10 cellular contexts compared by ENCODE assay signal in genomic region chr3:69787436-69788168, GRCh38. TPM values are rescaled to one million over a fixed set of nuclear protein-coding genes. Genes with fewer than 3 reads are reported as not detected.
A peak's percentile ranks its signal among the peaks of the same experiment; 100 is the strongest.
DNase-seq lines count a peak whose midpoint lies in the region; ATAC-seq and TF ChIP-seq lines count a peak whose summit lies in the region.
"Had no signal": no experiment of that assay in that cellular context is flagged by ENCODE, and none has a peak within 500 bp of the region (broad histone marks: within the 10 kb centered on the region; RNA-seq: fewer than 3 reads in every experiment).

No MANE protein-coding gene starts in this region.

- no peaks in the 10 kb centered on the region for H4K20me1 ChIP-seq in GM23338 (replicated peaks; ENCODE audit: insufficient read depth)

- H3K36me3 ChIP-seq in HEK293 (ENCODE audit: control insufficient read depth in 2 of 2, insufficient read depth in 1 of 2, low read length in 2 of 2) (no peaks in the 10 kb centered on the region), heart right ventricle (no peaks in the 10 kb centered on the region), thyroid gland (no peaks in the 10 kb centered on the region), GM23338 (ENCODE audit: insufficient read depth) (no peaks in the 10 kb centered on the region)

- H3K9me3 Mint-ChIP-seq in GM23338 = no peaks in the 10 kb centered on the region
- no peaks in the 10 kb centered on the region for H3K9me3 Mint-ChIP-seq in glutamatergic neuron (ENCODE audit: unreplicated experiment)
- H3K9me3 Mint-ChIP-seq: activated T-helper 2 cell treated with anti-CD3 and anti-CD28 coated beads, Interferon-gamma antibody, Interleukin-2, Interleukin-4, amounts not matched to agents 10 μg/mL and 5 μg/mL and 100 μg/mL, durations not matched to agents 14 hours and 24 hours and 36 hours had no signal

- WGBS in heart right ventricle, 2 donors = 38 to 47% methylated on average over 3 of the region's 3 CpGs
- WGBS in thyroid gland, 2 donors = 55 to 57% methylated on average over 3 of the region's 3 CpGs

- no peak overlapping the region for H3K27ac ChIP-seq in HEK293 (ENCODE audit: extremely low read depth, low read depth, low read length)
- peak overlapping the region in 7 of 10 donors; percentile 13 to 71 (median 60) for H3K27ac ChIP-seq in heart right ventricle
- H3K27ac ChIP-seq in thyroid gland = peak overlapping the region in 2 of 3 donors; percentile 52 to 54
- H3K27ac ChIP-seq in GM23338 (ENCODE audit: low read depth) = no peak overlapping the region

- intact Hi-C loops in heart right ventricle (cut with DNase I) (loop anchor here in 5 of 10 donors (5.0 kb wide), 3 partner anchors 40 to 50 kb away; partner anchors contain the start of gene MITF (in 1 of the 5)), thyroid gland (cut with DNase I) (no loop called here)

- H3K9me3 ChIP-seq in HEK293 (ENCODE audit: control insufficient read depth, insufficient read depth, low read depth, low read length) (no peaks in the 10 kb centered on the region), heart right ventricle (no peaks in the 10 kb centered on the region), thyroid gland (no peaks in the 10 kb centered on the region)

- no peaks in the 10 kb centered on the region for H3K79me2 ChIP-seq in GM23338 (replicated peaks; ENCODE audit: insufficient read depth)

- H3K36me3 Mint-ChIP-seq in GM23338 (ENCODE audit: low read depth) = no peaks in the 10 kb centered on the region
- H3K36me3 Mint-ChIP-seq in glutamatergic neuron (ENCODE audit: unreplicated experiment) = no peaks in the 10 kb centered on the region

- no peak overlapping the region for H3K4me3 ChIP-seq in HEK293 (ENCODE audit: low read depth, low read length)
- no peak overlapping the region for H3K4me3 ChIP-seq in heart right ventricle
- no peak overlapping the region for H3K4me3 ChIP-seq in thyroid gland (replicated peaks in 1 of 3)
- no peak overlapping the region for H3K4me3 ChIP-seq in GM23338

- H3K4me1 ChIP-seq in HEK293 (ENCODE audit: control insufficient read depth, insufficient read depth, low read length) (peaks cover 2% of the 10 kb centered on the region; the same call in 1 of the 2 replicates), heart right ventricle (peaks cover 15 to 77% (median 64%) of the 10 kb centered on the region in 9 donors), thyroid gland (peaks cover 47 to 61% of the 10 kb centered on the region in 2 donors), GM23338 (ENCODE audit: insufficient read depth) (peaks cover 18% of the 10 kb centered on the region)

- H3F3A ChIP-seq in GM23338 (replicated peaks; ENCODE audit: low read depth) = no peaks in the 10 kb centered on the region

- no peak overlapping the region for H3K27ac Mint-ChIP-seq in GM23338
- no peak overlapping the region for H3K27ac Mint-ChIP-seq in glutamatergic neuron (ENCODE audit: unreplicated experiment)
- H3K27ac Mint-ChIP-seq: activated T-helper 2 cell treated with anti-CD3 and anti-CD28 coated beads, Interferon-gamma antibody, Interleukin-2, Interleukin-4, amounts not matched to agents 10 μg/mL and 5 μg/mL and 100 μg/mL, durations not matched to agents 14 hours and 24 hours and 36 hours had no signal

- ATAC-seq in heart right ventricle = no peak
- ATAC-seq in GM23338 = no peak

- TF ChIP-seq CTCF in HEK293 (tag by site-specific recombination; IDR thresholded peaks at IDR 0.05) = no peak
- no peak for TF ChIP-seq CTCF in heart right ventricle (IDR thresholded peaks at IDR 0.05)
- TF ChIP-seq CTCF in thyroid gland (IDR thresholded peaks at IDR 0.05) = no peak
- TF ChIP-seq CTCF in GM23338 (conservative IDR thresholded peaks at IDR 0.05; ENCODE audit: low read depth in 2 of 2) = no peak
- no peak for TF ChIP-seq CTCF in glutamatergic neuron (IDR thresholded peaks at IDR 0.05; ENCODE audit: partially characterized antibody, unreplicated experiment)

- H2AFZ ChIP-seq in GM23338 = no peak overlapping the region

- H3K4me1 Mint-ChIP-seq in GM23338 (peaks cover 27% of the 10 kb centered on the region), glutamatergic neuron (ENCODE audit: low read depth, unreplicated experiment) (peaks cover 2% of the 10 kb centered on the region)

- POLR2A ChIA-PET in HEK293 (lab: Yijun Ruan, JAX) = no interaction called here

- H3K27me3 ChIP-seq in heart right ventricle (no peaks in the 10 kb centered on the region), thyroid gland (no peaks in the 10 kb centered on the region), GM23338 (ENCODE audit: insufficient read depth) (no peaks in the 10 kb centered on the region)

- H3K27me3 Mint-ChIP-seq in GM23338 (ENCODE audit: insufficient read depth, low read depth, poor library complexity) (peaks cover 3% of the 10 kb centered on the region), glutamatergic neuron (ENCODE audit: unreplicated experiment) (peaks cover 2% of the 10 kb centered on the region)

- H3K4me3 Mint-ChIP-seq in GM23338 (no peak overlapping the region), glutamatergic neuron (ENCODE audit: unreplicated experiment) (no peak overlapping the region)

- H3K4me2 ChIP-seq in GM23338 = no peak overlapping the region

- CTCF ChIA-PET in HEK293 (lab: Yijun Ruan, JAX) = no interaction called here

- H3K9me2 ChIP-seq in GM23338 (ENCODE audit: insufficient read depth) = 0 out of 2 replicates have a peak, but pooled peaks cover 3% of the 10 kb centered on the region

- no peak for TF ChIP-seq POLR2A in thyroid gland (IDR thresholded peaks at IDR 0.05)

- peak; percentile 89 for DNase-seq in astrocyte of the hippocampus (ENCODE audit: low read depth, low spot score)
- no peak for DNase-seq in heart right ventricle
- no peak for DNase-seq in thyroid gland
- DNase-seq in GM23338 (ENCODE audit: low spot score) = no peak
- no peak for DNase-seq in D341Med (ENCODE audit: low spot score)
- DNase-seq in glutamatergic neuron = no peak
- DNase-seq: NCI-H2171 treated with DMSO at 0.1 percent for 48 hours, T1000 had no signal

TF ChIP-seq in HEK293, 187 proteins besides CTCF, POLR2A, EP300 and RAD21 (continues in another document):
- TF ChIP-seq GLIS2 (tag by site-specific recombination; IDR thresholded peaks at IDR 0.05) (no peak), ZSCAN30 (tag by site-specific recombination; IDR thresholded peaks at IDR 0.05) (no peak), SP2 (tag by site-specific recombination; IDR thresholded peaks at IDR 0.05) (no peak), PRDM6 (tag by site-specific recombination; IDR thresholded peaks at IDR 0.05) (no peak), SCRT2 (tag by site-specific recombination; IDR thresholded peaks at IDR 0.05) (no peak), ZNF548 (tag by site-specific recombination; IDR thresholded peaks at IDR 0.05) (no peak), ZNF2 (tag by site-specific recombination; IDR thresholded peaks at IDR 0.05) (no peak), ZNF366 (tag by site-specific recombination; conservative IDR thresholded peaks at IDR 0.05) (0 out of 2 replicates have a peak, but pooled peaks have one; percentile 14), HOXD13 (CRISPR knock-in tag; IDR thresholded peaks at IDR 0.05; ENCODE audit: borderline replicate concordance) (no peak)

RNA-seq across cellular contexts. Expression of gene MITF, which starts 48.3 kb away (rescaled TPM):
- total RNA-seq in heart right ventricle (100 to 1,000 TPM in 1 of 10 donors, 10 to 100 TPM in 9; 53.7 to 101 (median 87.0) TPM), thyroid gland (10 to 100 TPM; 22.4 to 52.1 (median 26.4) TPM), glutamatergic neuron (ENCODE audit: unreplicated experiment) (0.25 TPM)
- polyA plus RNA-seq in heart right ventricle (10 to 100 TPM; 15.1 to 24.3 TPM), GM23338 (2016; fragmentation: Nextera tagmentation; extraction: Ambion mirVana) (1.5 and 2.4 TPM in 2 replicates)
- 1.9 and 4.2 TPM in 2 replicates for total RNA-seq in GM23338 (2014; rRNA removed; shearing (Covaris generic))

Comparison
In these comparisons a context has a peak if more than half of its experiments do, and no peak if none do; other contexts are left out.
1. H3K27ac ChIP-seq: peak in heart right ventricle (7 of 10) and thyroid gland (2 of 3); none in HEK293 (single experiment) and GM23338 (single experiment).